33 cellular contexts compared by ENCODE assay signal in genomic region chr6:62162858-62163257, GRCh38.
DNase-seq lines count a peak whose midpoint lies in the region; ATAC-seq, FAIRE-seq and TF ChIP-seq lines count a peak whose summit lies in the region.
"Had no signal": no experiment of that assay in that cellular context is flagged by ENCODE, and none has a peak within 500 bp of the region (broad histone marks: within the 10 kb centered on the region; RNA-seq: fewer than 3 reads in every experiment).

No MANE protein-coding gene starts in this region.

- intact Hi-C loops in HepG2 (cut with micrococcal nuclease; ENCODE audit: unreplicated experiment), result no loop called here
- intact Hi-C loops in right lobe of liver (cut with DNase I), result no loop called here

- H3K27ac ChIP-seq in HepG2 (ENCODE audit: extremely low read length, insufficient read depth, low read length), result no peak overlapping the region
- H3K27ac ChIP-seq in right lobe of liver, result no peak overlapping the region
- no peak overlapping the region for H3K27ac ChIP-seq in SU-DHL-6 (ENCODE audit: low read depth, low read length)
- no peak overlapping the region for H3K27ac ChIP-seq in smooth muscle cell (ENCODE audit: low read depth)
- H3K27ac ChIP-seq: 22Rv1; A549; BLaER1; BLaER1 treated with 17β-estradiol and CSF1 and Interleukin-3, amounts not matched to agents 10 nM and 100 nM; C4-2B had no signal

- TF ChIP-seq EP300 in HepG2 (IDR thresholded peaks at IDR 0.05; ENCODE audit: low read depth in 2 of 2, low read length in 2 of 2) (no peak), HepG2 (CRISPR knock-in tag; IDR thresholded peaks at IDR 0.05; ENCODE audit: borderline replicate concordance) (no peak)

- TF ChIP-seq POLR2A in HepG2 (IDR thresholded peaks at IDR 0.05; ENCODE audit: insufficient read depth in 1 of 2, low read depth in 2 of 2, low read length in 2 of 2) (no peak), right lobe of liver (IDR thresholded peaks at IDR 0.05) (no peak)

- H3K9me3 ChIP-seq in HepG2 (ENCODE audit: low read length) (no peaks in the 10 kb centered on the region), right lobe of liver (no peaks in the 10 kb centered on the region), SU-DHL-6 (ENCODE audit: insufficient read depth, low read length) (no peaks in the 10 kb centered on the region), smooth muscle cell (replicated peaks; ENCODE audit: low read depth) (no peaks in the 10 kb centered on the region)
- H3K9me3 ChIP-seq: A549; BE2C; BLaER1; BLaER1 treated with 17β-estradiol and CSF1 and Interleukin-3, amounts not matched to agents 10 nM and 100 nM; Caco-2 had no signal

- no peak for ATAC-seq in HepG2
- no peak for ATAC-seq in right lobe of liver
- ATAC-seq: A549; CD8-positive, alpha-beta T cell had no signal

- H3K4me3 ChIP-seq in HepG2 (replicated peaks in 1 of 3; ENCODE audit: insufficient read depth in 1 of 3, low read depth in 2 of 3, low read length in 3 of 3) (no peak overlapping the region), right lobe of liver (no peak overlapping the region), SU-DHL-6 (ENCODE audit: insufficient read depth, low read length, poor library complexity, severe bottlenecking) (no peak overlapping the region), smooth muscle cell (no peak overlapping the region)
- H3K4me3 ChIP-seq: A549; BLaER1; BLaER1 treated with 17β-estradiol and CSF1 and Interleukin-3, amounts not matched to agents 10 nM and 100 nM had no signal

- FAIRE-seq in HepG2 (lab: Jason Lieb, UNC), result no peak
- no peak for FAIRE-seq in GM19239 (lab: Jason Lieb, UNC)
- FAIRE-seq: A204.1, A549, D721Med had no signal

- no peaks in the 10 kb centered on the region for H3K4me1 ChIP-seq in HepG2 (ENCODE audit: insufficient read depth, low read length)
- H3K4me1 ChIP-seq in right lobe of liver, result no peaks in the 10 kb centered on the region
- no peaks in the 10 kb centered on the region for H3K4me1 ChIP-seq in smooth muscle cell (ENCODE audit: low read depth)
- H3K4me1 ChIP-seq: A549; BE2C; BLaER1; BLaER1 treated with 17β-estradiol and CSF1 and Interleukin-3, amounts not matched to agents 10 nM and 100 nM; Caco-2 had no signal

- H3K36me3 ChIP-seq in HepG2 (replicated peaks in 1 of 2; ENCODE audit: control insufficient read depth in 1 of 2, insufficient read depth in 2 of 2, low read length in 2 of 2) (no peaks in the 10 kb centered on the region), right lobe of liver (no peaks in the 10 kb centered on the region), SU-DHL-6 (ENCODE audit: low read length) (no peaks in the 10 kb centered on the region), smooth muscle cell (ENCODE audit: low read depth) (no peaks in the 10 kb centered on the region)
- H3K36me3 ChIP-seq: BE2C; BLaER1; BLaER1 treated with 17β-estradiol and CSF1 and Interleukin-3, amounts not matched to agents 10 nM and 100 nM had no signal

- H3K9ac ChIP-seq in HepG2 (ENCODE audit: insufficient read depth, low read depth, low read length) (no peak overlapping the region), SU-DHL-6 (ENCODE audit: low read length) (no peak overlapping the region), smooth muscle cell (ENCODE audit: low read depth) (no peak overlapping the region)
- H3K9ac ChIP-seq: BLaER1; BLaER1 treated with 17β-estradiol and CSF1 and Interleukin-3, amounts not matched to agents 10 nM and 100 nM had no signal

- H3K9me2 ChIP-seq in SU-DHL-6 (replicated peaks; ENCODE audit: insufficient read depth, low read length), result no peaks in the 10 kb centered on the region

- no peak overlapping the region for H3K4me2 ChIP-seq in HepG2 (ENCODE audit: low read depth, low read length)
- H3K4me2 ChIP-seq in SU-DHL-6 (ENCODE audit: low read depth, low read length, poor library complexity, severe bottlenecking), result no peak overlapping the region
- H3K4me2 ChIP-seq in smooth muscle cell, result no peak overlapping the region
- H3K4me2 ChIP-seq: A549; BLaER1; BLaER1 treated with 17β-estradiol and CSF1 and Interleukin-3, amounts not matched to agents 10 nM and 100 nM had no signal

- no peak for TF ChIP-seq RAD21 in HepG2 (CRISPR knock-in tag; IDR thresholded peaks at IDR 0.05)

- H3F3A ChIP-seq in SU-DHL-6 (ENCODE audit: insufficient read depth), result no peaks in the 10 kb centered on the region
- H3F3A ChIP-seq in smooth muscle cell (ENCODE audit: low read depth), result no peaks in the 10 kb centered on the region

- under 1% methylated on average over 4 of the region's 4 CpGs for WGBS in HepG2 (ENCODE audit: low lambda C conversion rate)
- 63% methylated on average over 4 of the region's 4 CpGs for WGBS in right lobe of liver (ENCODE audit: insufficient coverage, low coverage, low lambda C conversion rate, missing lambda C conversion rate)
- 86% methylated on average over 4 of the region's 4 CpGs for WGBS in smooth muscle cell (ENCODE audit: low lambda C conversion rate)

- BruUV-seq in HepG2 (replicated peaks; lab: Mats Ljungman, UMichigan), result no TSS peak

- POLR2A ChIA-PET in HepG2 (lab: Yijun Ruan, JAX), result no interaction called here

- H3K27me3 ChIP-seq in HepG2 (ENCODE audit: control insufficient read depth in 1 of 2, insufficient read depth in 2 of 2, low read length in 2 of 2), result no peaks in the 10 kb centered on the region
- no peaks in the 10 kb centered on the region for H3K27me3 ChIP-seq in right lobe of liver
- no peaks in the 10 kb centered on the region for H3K27me3 ChIP-seq in SU-DHL-6 (ENCODE audit: low read length)
- H3K27me3 ChIP-seq in smooth muscle cell (ENCODE audit: low read depth), result no peaks in the 10 kb centered on the region
- H3K27me3 ChIP-seq: BE2C; BLaER1; BLaER1 treated with 17β-estradiol and CSF1 and Interleukin-3, amounts not matched to agents 10 nM and 100 nM had no signal

- in situ Hi-C loops in HepG2 (cut with HindIII; ENCODE audit: extremely low pct_ligation_motif_present, low pct_unique_long_range_greater_than_20kb), result no loop called here

- H2AFZ ChIP-seq in HepG2 (ENCODE audit: low read length) (no peak overlapping the region), SU-DHL-6 (ENCODE audit: low read depth, low read length, severe bottlenecking) (peak overlapping the region; percentile 24), smooth muscle cell (ENCODE audit: low read depth) (peak overlapping the region; percentile 31)

- DNase-seq in HepG2 (ENCODE audit: low spot score) (no peak), right lobe of liver (no peak), smooth muscle cell (lab: John Stamatoyannopoulos, UW; ENCODE audit: unreplicated experiment) (no peak), GM19239 (ENCODE audit: insufficient read length, low spot score) (no peak), nucleus accumbens (lab: John Stamatoyannopoulos, UW) (no peak)
- DNase-seq: 8988T; ACHN; AML-193; BE2C; C1 segment of cervical spinal cord; Caco-2; Calu3; CD4-positive, alpha-beta memory T cell; CD4-positive, alpha-beta T cell; CD4-positive, CD25-positive, alpha-beta regulatory T cell; CD8-positive, alpha-beta memory T cell; CD8-positive, alpha-beta T cell; COR-L47; DMS 273 treated with DMSO at 0.1 percent for 48 hours; DMS153; DMS53; DMS79; DMS79 treated with DMSO at 0.1 percent for 48 hours; DND-41; EL had no signal

- H4K20me1 ChIP-seq in HepG2 (ENCODE audit: insufficient read depth, low read length) (no peaks in the 10 kb centered on the region), SU-DHL-6 (ENCODE audit: low read depth, low read length) (no peaks in the 10 kb centered on the region), smooth muscle cell (ENCODE audit: low read depth) (no peaks in the 10 kb centered on the region)
- H4K20me1 ChIP-seq: BLaER1; BLaER1 treated with 17β-estradiol and CSF1 and Interleukin-3, amounts not matched to agents 10 nM and 100 nM had no signal

- TF ChIP-seq CTCF in HepG2 (CRISPR knock-in tag; IDR thresholded peaks at IDR 0.05), result no peak
- no peak for TF ChIP-seq CTCF in right lobe of liver (IDR thresholded peaks at IDR 0.05)
- no peak for TF ChIP-seq CTCF in SU-DHL-6 (IDR thresholded peaks at IDR 0.05; ENCODE audit: insufficient read depth, low read length, poor library complexity, severe bottlenecking)
- TF ChIP-seq CTCF in smooth muscle cell (IDR thresholded peaks at IDR 0.05; ENCODE audit: borderline replicate concordance, insufficient read depth, poor library complexity, severe bottlenecking), result no peak

- CTCF ChIA-PET in HepG2 (lab: Yijun Ruan, JAX; ENCODE audit: low intra/inter-chr PET ratio, low total read pairs), result no interaction called here

- H3K79me2 ChIP-seq in HepG2 (ENCODE audit: insufficient read depth, low read length) (no peaks in the 10 kb centered on the region), SU-DHL-6 (ENCODE audit: insufficient read depth, low read length) (no peaks in the 10 kb centered on the region), smooth muscle cell (ENCODE audit: low read depth) (no peaks in the 10 kb centered on the region)

TF ChIP-seq in HepG2, 621 proteins besides CTCF, POLR2A, EP300 and RAD21:
- no peak for TF ChIP-seq ZNF180 (CRISPR knock-in tag; IDR thresholded peaks at IDR 0.05; ENCODE audit: borderline replicate concordance, low read depth)
- no peak for TF ChIP-seq SAP130 (CRISPR knock-in tag; IDR thresholded peaks at IDR 0.05; ENCODE audit: low read depth)
- TF ChIP-seq ZFP37 (CRISPR knock-in tag; IDR thresholded peaks at IDR 0.05; ENCODE audit: borderline replicate concordance), result no peak
- TF ChIP-seq MXD3 (CRISPR knock-in tag; IDR thresholded peaks at IDR 0.05), result no peak
- peak; percentile 98 for TF ChIP-seq CREB1 (IDR thresholded peaks at IDR 0.05)
- no peak for TF ChIP-seq CREB1 (CRISPR knock-in tag; IDR thresholded peaks at IDR 0.05)
- no peak for TF ChIP-seq HOXA7 (CRISPR knock-in tag; IDR thresholded peaks at IDR 0.05)
- no peak for TF ChIP-seq ZNF780A (CRISPR knock-in tag; IDR thresholded peaks at IDR 0.05)
- no peak for TF ChIP-seq NR0B2 (CRISPR knock-in tag; IDR thresholded peaks at IDR 0.05)
- TF ChIP-seq CBX2 (IDR thresholded peaks at IDR 0.05; ENCODE audit: low read depth, low read length), result no peak
- no peak for TF ChIP-seq CBX2 (CRISPR knock-in tag; IDR thresholded peaks at IDR 0.05; ENCODE audit: low read depth)
- no peak for TF ChIP-seq ZNF773 (CRISPR knock-in tag; IDR thresholded peaks at IDR 0.05; ENCODE audit: borderline replicate concordance)
- peak; percentile 89 for TF ChIP-seq ATF7 (IDR thresholded peaks at IDR 0.05)
- no peak for TF ChIP-seq ATF7 (CRISPR knock-in tag; IDR thresholded peaks at IDR 0.05)
